ENCODE assay signal across 13 cellular contexts in the genomic region with DNA sequence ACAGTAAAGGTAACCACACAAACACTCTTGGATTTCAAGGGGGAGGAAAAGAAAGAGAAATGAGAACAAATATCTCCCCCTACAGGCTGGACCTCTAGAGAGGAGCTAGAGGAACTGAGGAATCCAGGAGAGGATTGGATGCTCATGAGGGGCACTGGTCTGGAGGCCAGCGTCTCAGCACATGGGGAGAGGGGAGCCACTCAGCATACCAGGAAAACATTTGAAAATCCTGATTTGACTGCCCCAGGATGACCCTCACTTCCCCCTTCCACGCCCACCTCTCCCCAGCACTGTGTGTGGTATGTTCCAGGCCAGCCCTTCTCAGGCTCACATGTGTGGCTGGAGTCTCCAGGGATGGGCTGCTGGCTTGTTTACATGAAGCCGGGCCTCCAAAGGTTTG.
DNase-seq lines count a peak whose midpoint lies in the region; ATAC-seq and TF ChIP-seq lines count a peak whose summit lies in the region.
"Had no signal": no experiment of that assay in that cellular context is flagged by ENCODE, and none has a peak within 500 bp of the region (broad histone marks: within the 10 kb centered on the region; RNA-seq: fewer than 3 reads in every experiment).

No MANE protein-coding gene starts in this region.

- ATAC-seq in natural killer cell (no peak), aorta (ENCODE audit: low FRiP score) (peak; percentile 29), GM19023 (IDR thresholded peaks at IDR 0.05; ENCODE audit: unreplicated experiment) (no peak)
- ATAC-seq in natural killer cell treated with Interleukin-12 subunit alpha and Interleukin-12 subunit beta and Interleukin-15 and Interleukin-18, amount 100 ng/mL, for 72 hours: no peak
- ATAC-seq: naive thymus-derived CD8-positive, alpha-beta T cell had no signal

- no peaks in the 10 kb centered on the region for H3K9me3 ChIP-seq in SJSA1 (replicated peaks)
- H3K9me3 ChIP-seq in left ventricle myocardium inferior (replicated peaks): no peaks in the 10 kb centered on the region
- no peaks in the 10 kb centered on the region for H3K9me3 ChIP-seq in aorta (ENCODE audit: control insufficient read depth, low read length)

- H3K27me3 Mint-ChIP-seq in natural killer cell (ENCODE audit: low read depth in 2 of 2): no peaks in the 10 kb centered on the region
- no peaks in the 10 kb centered on the region for H3K27me3 Mint-ChIP-seq in natural killer cell treated with Interleukin-12 subunit alpha and Interleukin-12 subunit beta and Interleukin-15 and Interleukin-18, amount 100 ng/mL, for 72 hours
- H3K27me3 Mint-ChIP-seq: central memory CD8-positive, alpha-beta T cell had no signal

- H3K36me3 Mint-ChIP-seq in natural killer cell: peaks cover 8% of the 10 kb centered on the region
- H3K36me3 Mint-ChIP-seq in natural killer cell treated with Interleukin-12 subunit alpha and Interleukin-12 subunit beta and Interleukin-15 and Interleukin-18, amount 100 ng/mL, for 72 hours: peaks cover 15% of the 10 kb centered on the region

- H3K4me3 ChIP-seq in SJSA1 (no peak overlapping the region), left ventricle myocardium inferior (no peak overlapping the region), aorta (ENCODE audit: low read length in 2 of 2) (no peak overlapping the region)

- 71 to 75% methylated on average over 3 of the region's 3 CpGs for WGBS in aorta, 2 donors

- H3K4me3 Mint-ChIP-seq in natural killer cell: peak overlapping the region; percentile 67
- H3K4me3 Mint-ChIP-seq in natural killer cell treated with Interleukin-12 subunit alpha and Interleukin-12 subunit beta and Interleukin-15 and Interleukin-18, amount 100 ng/mL, for 72 hours: no peak overlapping the region
- H3K4me3 Mint-ChIP-seq: CD4-positive, CD25-positive, alpha-beta regulatory T cell; central memory CD8-positive, alpha-beta T cell; naive thymus-derived CD8-positive, alpha-beta T cell had no signal

- H3K4me1 ChIP-seq in SJSA1 (replicated peaks) (peaks cover 14% of the 10 kb centered on the region), left ventricle myocardium inferior (peaks cover 10% of the 10 kb centered on the region), aorta (ENCODE audit: control insufficient read depth in 1 of 2, insufficient read depth in 2 of 2, low read length in 2 of 2) (no peaks in the 10 kb centered on the region)

- peaks cover 57 to 61% of the 10 kb centered on the region in 2 donors for H3K4me1 Mint-ChIP-seq in natural killer cell
- H3K4me1 Mint-ChIP-seq in natural killer cell treated with Interleukin-12 subunit alpha and Interleukin-12 subunit beta and Interleukin-15 and Interleukin-18, amount 100 ng/mL, for 72 hours (ENCODE audit: low read depth in 2 of 2): peaks cover 51 to 53% of the 10 kb centered on the region in 2 donors

- H3K9me3 Mint-ChIP-seq in natural killer cell: no peaks in the 10 kb centered on the region
- peaks cover 5% of the 10 kb centered on the region for H3K9me3 Mint-ChIP-seq in natural killer cell treated with Interleukin-12 subunit alpha and Interleukin-12 subunit beta and Interleukin-15 and Interleukin-18, amount 100 ng/mL, for 72 hours
- H3K9me3 Mint-ChIP-seq: central memory CD8-positive, alpha-beta T cell; naive thymus-derived CD8-positive, alpha-beta T cell had no signal

- H3K36me3 ChIP-seq in SJSA1 (no peaks in the 10 kb centered on the region), left ventricle myocardium inferior (no peaks in the 10 kb centered on the region), aorta (ENCODE audit: control insufficient read depth in 1 of 2, insufficient read depth in 2 of 2, low read length in 1 of 2) (no peaks in the 10 kb centered on the region)

- H3K27me3 ChIP-seq in SJSA1 (replicated peaks): no peaks in the 10 kb centered on the region
- no peaks in the 10 kb centered on the region for H3K27me3 ChIP-seq in left ventricle myocardium inferior (ENCODE audit: low read depth)
- no peaks in the 10 kb centered on the region for H3K27me3 ChIP-seq in aorta (ENCODE audit: control insufficient read depth in 1 of 2, insufficient read depth in 2 of 2, low read length in 1 of 2)

- TF ChIP-seq CTCF in natural killer cell (IDR thresholded peaks at IDR 0.05) (no peak), left ventricle myocardium inferior (IDR thresholded peaks at IDR 0.05; ENCODE audit: borderline replicate concordance) (peak; percentile 42)

- intact Hi-C loops in natural killer cell (cut with micrococcal nuclease): no loop called here
- intact Hi-C loops in left ventricle myocardium inferior (cut with micrococcal nuclease): no loop called here
- intact Hi-C loops in aorta (cut with DNase I): no loop called here

- H3K27ac Mint-ChIP-seq in natural killer cell: peak overlapping the region; percentile 98 to 99
- peak overlapping the region in 1 of 2 donors; percentile 92 for H3K27ac Mint-ChIP-seq in natural killer cell treated with Interleukin-12 subunit alpha and Interleukin-12 subunit beta and Interleukin-15 and Interleukin-18, amount 100 ng/mL, for 72 hours
- H3K27ac Mint-ChIP-seq: CD4-positive, CD25-positive, alpha-beta regulatory T cell had no signal

- no peak overlapping the region for H3K27ac ChIP-seq in SJSA1
- no peak overlapping the region for H3K27ac ChIP-seq in left ventricle myocardium inferior (replicated peaks)
- H3K27ac ChIP-seq in aorta (ENCODE audit: low read depth in 1 of 2, low read length in 2 of 2): no peak overlapping the region

- DNase-seq in natural killer cell: no peak
- DNase-seq in natural killer cell treated with Interleukin-12 subunit alpha and Interleukin-12 subunit beta and Interleukin-15 and Interleukin-18, amount 100 ng/mL, for 72 hours (ENCODE audit: low spot score): no peak
- DNase-seq in SJSA1 (ENCODE audit: low read depth in 1 of 2, low spot score in 2 of 2): peak; percentile 72 to 77
- no peak for DNase-seq in left ventricle myocardium inferior
- no peak for DNase-seq in aorta
- DNase-seq in LoVo (ENCODE audit: low spot score): no peak
- DNase-seq in activated naive CD4-positive, alpha-beta T cell treated with Interleukin-2 at 50 U/mL for 16 hours: no peak
- DNase-seq: activated T-cell treated with anti-CD3 and anti-CD28 coated beads for 4 hours; CD4-positive, CD25-positive, alpha-beta regulatory T cell; MM.1S; naive thymus-derived CD8-positive, alpha-beta T cell had no signal

Comparison
In these comparisons a context has a peak if more than half of its experiments do, and no peak if none do; other contexts are left out.
1. DNase-seq: peak in SJSA1 (2 of 2); none in natural killer cell (single experiment), natural killer cell treated with Interleukin-12 subunit alpha and Interleukin-12 subunit beta and Interleukin-15 and Interleukin-18, amount 100 ng/mL, for 72 hours (single experiment), left ventricle myocardium inferior (single experiment), aorta (0 of 2), LoVo (single experiment) and activated naive CD4-positive, alpha-beta T cell treated with Interleukin-2 at 50 U/mL for 16 hours (single experiment).